Comparison of ENCODE assay signal across 8 cellular contexts in the genomic region with DNA sequence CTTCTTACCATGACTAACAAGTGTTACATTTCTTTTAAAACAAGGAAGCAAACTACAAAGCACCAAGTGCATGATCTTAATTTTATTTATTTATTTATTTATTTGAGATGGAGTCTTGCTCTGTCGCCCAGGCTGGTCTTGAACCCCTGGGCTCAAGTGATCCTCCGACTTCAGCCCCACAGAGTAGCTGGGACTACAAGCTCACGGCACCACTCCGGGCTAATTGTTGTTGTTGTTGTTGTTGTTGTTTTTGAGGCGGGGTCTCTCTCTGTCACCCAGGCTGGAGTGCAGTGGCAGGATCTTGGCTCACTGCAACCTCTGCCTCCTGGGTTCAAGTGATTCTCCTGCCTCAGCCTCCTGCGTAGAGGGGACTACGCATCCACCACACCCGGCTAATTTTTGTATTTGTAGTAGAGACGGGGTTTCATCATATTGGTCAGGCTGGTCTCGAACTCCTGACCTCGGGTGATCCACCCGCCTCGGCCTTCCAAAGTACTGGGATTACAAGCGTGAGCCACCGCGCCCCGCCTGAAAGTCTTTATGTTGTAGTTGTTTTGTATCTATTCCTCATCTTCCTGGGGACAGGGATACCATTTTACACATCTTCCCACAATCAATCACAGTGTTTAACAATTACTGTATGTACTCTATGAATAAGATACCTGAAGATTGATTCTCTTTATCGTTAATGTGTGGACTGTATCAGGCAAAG. TPM values are rescaled to one million over a fixed set of nuclear protein-coding genes. Genes with fewer than 3 reads are reported as not detected.
DNase-seq lines count a peak whose midpoint lies in the region; TF ChIP-seq lines count a peak whose summit lies in the region.
"Not testable (repeated sequence)": the region's sequence is repeated elsewhere in the genome, so short reads cannot be mapped to it uniquely, and the experiment has no call there.

No MANE protein-coding gene starts in this region.

- not testable (repeated sequence) for H3K9me2 ChIP-seq in SK-N-SH

- POLR2A ChIA-PET in SK-N-SH (lab: Yijun Ruan, JAX): not testable (repeated sequence)

- peaks cover 11% of the 10 kb centered on the region for H3K4me1 Mint-ChIP-seq in activated T-helper 2 cell treated with anti-CD3 and anti-CD28 coated beads, Interferon-gamma antibody, Interleukin-2, Interleukin-4, amounts not matched to agents 10 μg/mL and 5 μg/mL and 100 μg/mL, durations not matched to agents 14 hours and 24 hours and 36 hours (ENCODE audit: low read depth)
- H3K4me1 Mint-ChIP-seq in nephron progenitor cell: peaks cover 18% of the 10 kb centered on the region
- H3K4me1 Mint-ChIP-seq in stimulated activated naive CD8-positive, alpha-beta T cell treated with anti-CD3 and anti-CD28 coated beads, Interleukin-15, Interleukin-2, amounts not matched to agents 100 ng/mL and 50 ng/mL, for 24 hours (ENCODE audit: low read depth): peaks cover 18% of the 10 kb centered on the region

- H3K9me3 ChIP-seq in BLaER1 treated with 17β-estradiol and CSF1 and Interleukin-3, amounts not matched to agents 10 nM and 100 nM (replicated peaks in 1 of 11); HUES48 (ENCODE audit: control insufficient read depth, insufficient read depth, low read length); SK-N-SH; effector memory CD4-positive, alpha-beta T cell (ENCODE audit: control insufficient read depth, low read length); iPS-15b (ENCODE audit: control insufficient read depth, insufficient read depth, low read length): not testable (repeated sequence)

- peak overlapping the region in 7 of 11 experiments; percentile 25 to 89 (median 84); a peak in 12 of 22 replicates for H3K4me2 ChIP-seq in BLaER1 treated with 17β-estradiol and CSF1 and Interleukin-3, amounts not matched to agents 10 nM and 100 nM
- peak overlapping the region; percentile 85 for H3K4me2 ChIP-seq in SK-N-SH

- H3K4me3 ChIP-seq in BLaER1 treated with 17β-estradiol and CSF1 and Interleukin-3, amounts not matched to agents 10 nM and 100 nM: not testable (repeated sequence)
- peak overlapping the region; percentile 95 for H3K4me3 ChIP-seq in HUES48 (ENCODE audit: low read depth, low read length)
- peak overlapping the region in 1 of 2 experiments; percentile 64; a peak in 1 of 4 replicates for H3K4me3 ChIP-seq in SK-N-SH (ENCODE audit: low read depth in 2 of 2, low read length in 1 of 2)
- peak overlapping the region; percentile 70 for H3K4me3 ChIP-seq in effector memory CD4-positive, alpha-beta T cell (ENCODE audit: insufficient read depth, low read depth, low read length, poor library complexity, severe bottlenecking)
- H3K4me3 ChIP-seq in iPS-15b (ENCODE audit: low read depth, low read length): peak overlapping the region; percentile 88

- not testable (repeated sequence) for H3F3A ChIP-seq in SK-N-SH (replicated peaks; ENCODE audit: insufficient read depth)

- H3K9ac ChIP-seq in BLaER1 treated with 17β-estradiol and CSF1 and Interleukin-3, amounts not matched to agents 10 nM and 100 nM; HUES48 (ENCODE audit: low read depth, low read length); iPS-15b (ENCODE audit: low read depth, low read length): not testable (repeated sequence)
- peak overlapping the region; percentile 87; the same call in 1 of the 2 replicates for H3K9ac ChIP-seq in SK-N-SH

- peaks cover 15% of the 10 kb centered on the region for H3K79me2 ChIP-seq in SK-N-SH (ENCODE audit: insufficient read depth)

- peaks cover 0 to 13% (median 5%) of the 10 kb centered on the region in 10 experiments; a peak in 8 of 20 replicates for H3K4me1 ChIP-seq in BLaER1 treated with 17β-estradiol and CSF1 and Interleukin-3, amounts not matched to agents 10 nM and 100 nM
- peaks cover 11% of the 10 kb centered on the region for H3K4me1 ChIP-seq in HUES48 (ENCODE audit: control insufficient read depth, insufficient read depth, low read length)
- H3K4me1 ChIP-seq in SK-N-SH (ENCODE audit: control insufficient read depth in 1 of 2, insufficient read depth in 2 of 2, low read depth in 1 of 2, low read length in 1 of 2); effector memory CD4-positive, alpha-beta T cell (ENCODE audit: control insufficient read depth, insufficient read depth, low read length, poor library complexity, severe bottlenecking); iPS-15b (ENCODE audit: control insufficient read depth, insufficient read depth, low read length): not testable (repeated sequence)

- CTCF ChIA-PET in SK-N-SH (lab: Yijun Ruan, JAX): not testable (repeated sequence)

- not testable (repeated sequence) for DNase-seq in SK-N-SH; activated T-helper 2 cell treated with anti-CD3 and anti-CD28 coated beads, Interferon-gamma antibody, Interleukin-2, Interleukin-4, amounts not matched to agents 10 μg/mL and 5 μg/mL and 100 μg/mL, durations not matched to agents 14 hours and 24 hours and 36 hours (ENCODE audit: low spot score); effector memory CD4-positive, alpha-beta T cell; nephron progenitor cell

- H2AFZ ChIP-seq in SK-N-SH (ENCODE audit: low read depth): peak overlapping the region; percentile 81; the same call in 1 of the 2 replicates

- not testable (repeated sequence) for H3K9me3 Mint-ChIP-seq in activated T-helper 2 cell treated with anti-CD3 and anti-CD28 coated beads, Interferon-gamma antibody, Interleukin-2, Interleukin-4, amounts not matched to agents 10 μg/mL and 5 μg/mL and 100 μg/mL, durations not matched to agents 14 hours and 24 hours and 36 hours; nephron progenitor cell; stimulated activated naive CD8-positive, alpha-beta T cell treated with anti-CD3 and anti-CD28 coated beads, Interleukin-15, Interleukin-2, amounts not matched to agents 100 ng/mL and 50 ng/mL, for 24 hours

- 92% methylated on average over 14 of the region's 18 CpGs for WGBS in SK-N-SH (ENCODE audit: low lambda C conversion rate)

- not testable (repeated sequence) for H3K36me3 Mint-ChIP-seq in activated T-helper 2 cell treated with anti-CD3 and anti-CD28 coated beads, Interferon-gamma antibody, Interleukin-2, Interleukin-4, amounts not matched to agents 10 μg/mL and 5 μg/mL and 100 μg/mL, durations not matched to agents 14 hours and 24 hours and 36 hours (ENCODE audit: low read depth); nephron progenitor cell (ENCODE audit: low read depth); stimulated activated naive CD8-positive, alpha-beta T cell treated with anti-CD3 and anti-CD28 coated beads, Interleukin-15, Interleukin-2, amounts not matched to agents 100 ng/mL and 50 ng/mL, for 24 hours (ENCODE audit: low read depth)

- peak overlapping the region; percentile 90 for H3K4me3 Mint-ChIP-seq in activated T-helper 2 cell treated with anti-CD3 and anti-CD28 coated beads, Interferon-gamma antibody, Interleukin-2, Interleukin-4, amounts not matched to agents 10 μg/mL and 5 μg/mL and 100 μg/mL, durations not matched to agents 14 hours and 24 hours and 36 hours (ENCODE audit: low read depth)
- peak overlapping the region; percentile 88 for H3K4me3 Mint-ChIP-seq in nephron progenitor cell
- H3K4me3 Mint-ChIP-seq in stimulated activated naive CD8-positive, alpha-beta T cell treated with anti-CD3 and anti-CD28 coated beads, Interleukin-15, Interleukin-2, amounts not matched to agents 100 ng/mL and 50 ng/mL, for 24 hours: peak overlapping the region; percentile 87

- not testable (repeated sequence) for TF ChIP-seq CTCF in SK-N-SH (IDR thresholded peaks at IDR 0.05); nephron progenitor cell (IDR thresholded peaks at IDR 0.05)

- not testable (repeated sequence) for H4K20me1 ChIP-seq in BLaER1 treated with 17β-estradiol and CSF1 and Interleukin-3, amounts not matched to agents 10 nM and 100 nM; SK-N-SH (ENCODE audit: insufficient read depth)

- not testable (repeated sequence) for TF ChIP-seq RAD21 in SK-N-SH (IDR thresholded peaks at IDR 0.05; ENCODE audit: low read length)

- H3K27ac ChIP-seq in BLaER1 treated with 17β-estradiol and CSF1 and Interleukin-3, amounts not matched to agents 10 nM and 100 nM; SK-N-SH (ENCODE audit: low read depth in 2 of 2, low read length in 1 of 2): not testable (repeated sequence)
- peak overlapping the region; percentile 84 for H3K27ac ChIP-seq in HUES48 (ENCODE audit: low read depth, low read length)
- peak overlapping the region; percentile 75 for H3K27ac ChIP-seq in effector memory CD4-positive, alpha-beta T cell (ENCODE audit: insufficient read depth, low read length, poor library complexity, severe bottlenecking)

- H3K27me3 ChIP-seq in BLaER1 treated with 17β-estradiol and CSF1 and Interleukin-3, amounts not matched to agents 10 nM and 100 nM: peaks cover 18 to 35% (median 28%) of the 10 kb centered on the region in 11 experiments; a peak in 19 of 22 replicates
- H3K27me3 ChIP-seq in HUES48 (ENCODE audit: control insufficient read depth, insufficient read depth, low read length); SK-N-SH (ENCODE audit: insufficient read depth); effector memory CD4-positive, alpha-beta T cell (replicated peaks; ENCODE audit: control insufficient read depth, insufficient read depth, low read length, poor library complexity, severe bottlenecking); iPS-15b (ENCODE audit: control insufficient read depth, insufficient read depth, low read length): not testable (repeated sequence)

- intact Hi-C loops in activated T-helper 2 cell treated with anti-CD3 and anti-CD28 coated beads, Interferon-gamma antibody, Interleukin-2, Interleukin-4, amounts not matched to agents 10 μg/mL and 5 μg/mL and 100 μg/mL, durations not matched to agents 14 hours and 24 hours and 36 hours (cut with micrococcal nuclease): not testable (repeated sequence)

- TF ChIP-seq EP300 in SK-N-SH (IDR thresholded peaks at IDR 0.05; ENCODE audit: borderline replicate concordance in 1 of 2, low read depth in 1 of 2, low read length in 1 of 2): not testable (repeated sequence)

- not testable (repeated sequence) for H3K27me3 Mint-ChIP-seq in activated T-helper 2 cell treated with anti-CD3 and anti-CD28 coated beads, Interferon-gamma antibody, Interleukin-2, Interleukin-4, amounts not matched to agents 10 μg/mL and 5 μg/mL and 100 μg/mL, durations not matched to agents 14 hours and 24 hours and 36 hours (ENCODE audit: low read depth); stimulated activated naive CD8-positive, alpha-beta T cell treated with anti-CD3 and anti-CD28 coated beads, Interleukin-15, Interleukin-2, amounts not matched to agents 100 ng/mL and 50 ng/mL, for 24 hours
- peaks cover 13% of the 10 kb centered on the region for H3K27me3 Mint-ChIP-seq in nephron progenitor cell (ENCODE audit: low read depth, poor library complexity)

- H3K36me3 ChIP-seq in BLaER1 treated with 17β-estradiol and CSF1 and Interleukin-3, amounts not matched to agents 10 nM and 100 nM; HUES48 (ENCODE audit: control insufficient read depth, insufficient read depth, low read length); SK-N-SH (replicated peaks in 1 of 2; ENCODE audit: control insufficient read depth in 1 of 2, insufficient read depth in 2 of 2, low read length in 1 of 2); effector memory CD4-positive, alpha-beta T cell (ENCODE audit: control insufficient read depth, insufficient read depth, low read length); iPS-15b (ENCODE audit: control insufficient read depth, insufficient read depth, low read length): not testable (repeated sequence)

- peak overlapping the region; percentile 49 for H3K27ac Mint-ChIP-seq in activated T-helper 2 cell treated with anti-CD3 and anti-CD28 coated beads, Interferon-gamma antibody, Interleukin-2, Interleukin-4, amounts not matched to agents 10 μg/mL and 5 μg/mL and 100 μg/mL, durations not matched to agents 14 hours and 24 hours and 36 hours
- H3K27ac Mint-ChIP-seq in nephron progenitor cell: not testable (repeated sequence)
- H3K27ac Mint-ChIP-seq in stimulated activated naive CD8-positive, alpha-beta T cell treated with anti-CD3 and anti-CD28 coated beads, Interleukin-15, Interleukin-2, amounts not matched to agents 100 ng/mL and 50 ng/mL, for 24 hours: peak overlapping the region; percentile 61

RNA-seq across cellular contexts. Expression of a gene that starts 1.2 kb away (rescaled TPM):
- polyA plus RNA-seq in SK-N-SH (2012; rRNA removed): 2.5 and 3.0 TPM in 2 replicates
- 2.2 and 2.4 TPM in 2 replicates for polyA plus RNA-seq in SK-N-SH (2012; cell fraction: cytosol; rRNA removed)
- polyA plus RNA-seq in SK-N-SH (2012; cell fraction: nucleus; rRNA removed): 3.6 and 6.0 TPM in 2 replicates
- 3.3 and 3.4 TPM in 2 replicates for total RNA-seq in activated T-helper 2 cell treated with anti-CD3 and anti-CD28 coated beads, Interferon-gamma antibody, Interleukin-2, Interleukin-4, amounts not matched to agents 10 μg/mL and 5 μg/mL and 100 μg/mL, durations not matched to agents 14 hours and 24 hours and 36 hours

RNA-seq across cellular contexts. Expression of a gene that starts 16.2 kb away (rescaled TPM):
- polyA plus RNA-seq in SK-N-SH (2012; rRNA removed): 56.1 and 58.6 TPM in 2 replicates
- 62.8 and 86.9 TPM in 2 replicates for polyA plus RNA-seq in SK-N-SH (2012; cell fraction: cytosol; rRNA removed)
- polyA plus RNA-seq in SK-N-SH (2012; cell fraction: nucleus; rRNA removed): 32.7 and 39.8 TPM in 2 replicates
- 32.3 and 32.6 TPM in 2 replicates for total RNA-seq in activated T-helper 2 cell treated with anti-CD3 and anti-CD28 coated beads, Interferon-gamma antibody, Interleukin-2, Interleukin-4, amounts not matched to agents 10 μg/mL and 5 μg/mL and 100 μg/mL, durations not matched to agents 14 hours and 24 hours and 36 hours
